ENCODE assay signal across 5 cellular contexts in the genomic region with DNA sequence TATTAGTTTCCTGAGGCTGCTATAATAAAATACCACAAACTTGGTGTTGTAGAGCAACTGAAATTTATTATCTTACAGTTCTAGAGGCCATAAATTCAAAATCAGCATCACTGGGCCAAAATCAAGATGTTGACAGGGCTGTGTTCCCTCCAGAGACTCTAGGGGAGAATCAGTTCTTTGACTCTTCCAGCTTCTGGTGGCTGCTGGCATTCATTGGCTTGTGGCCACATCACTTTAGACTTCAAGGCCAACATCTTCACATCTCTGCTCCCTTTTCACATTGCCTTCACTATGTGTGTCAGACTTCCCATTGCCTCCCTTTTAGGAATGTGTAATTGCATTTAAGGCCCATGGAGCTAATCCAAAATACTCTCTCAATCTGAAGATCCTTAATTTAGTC.
"Had no signal": no experiment of that assay in that cellular context is flagged by ENCODE, and none has a peak within 500 bp of the region (broad histone marks: within the 10 kb centered on the region; RNA-seq: fewer than 3 reads in every experiment).

No MANE protein-coding gene starts in this region.

- DNase-seq: H9, HCEC 1CT, HFFc6, KBM-7 had no signal

- H3K9me3 Mint-ChIP-seq: GM23338 had no signal

- H3K4me3 Mint-ChIP-seq: HFFc6 had no signal

- H3K4me3 ChIP-seq: GM23338 had no signal

- ATAC-seq: GM23338 had no signal

- H3K27ac Mint-ChIP-seq: GM23338, H9, HFFc6 had no signal
